In the genomic region with DNA sequence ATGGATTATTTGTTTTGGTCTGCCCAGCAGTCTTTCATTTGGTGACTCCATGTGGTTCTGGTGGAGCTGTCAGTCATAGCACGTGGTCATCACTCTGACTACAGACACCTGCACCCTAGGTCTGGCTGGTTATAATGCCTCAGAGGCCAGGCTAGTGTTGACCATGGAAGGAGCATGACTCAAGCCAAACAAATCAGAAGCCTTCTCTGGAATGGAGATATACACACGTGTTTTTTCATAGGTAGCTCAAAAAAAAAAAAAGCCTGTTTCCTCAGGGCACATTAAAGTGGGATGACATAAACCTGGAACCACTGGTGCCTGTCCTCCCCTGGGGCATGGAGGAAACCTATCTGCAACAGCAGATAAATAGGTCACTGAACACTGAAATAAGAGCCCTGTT, we compare ENCODE assay signal across 13 cellular contexts. TPM values are rescaled to one million over a fixed set of nuclear protein-coding genes. Genes with fewer than 3 reads are reported as not detected.
DNase-seq lines count a peak whose midpoint lies in the region; TF ChIP-seq lines count a peak whose summit lies in the region.
"Had no signal": no experiment of that assay in that cellular context is flagged by ENCODE, and none has a peak within 500 bp of the region (broad histone marks: within the 10 kb centered on the region; RNA-seq: fewer than 3 reads in every experiment).

No MANE protein-coding gene starts in this region.

- no peaks in the 10 kb centered on the region for H3K36me3 Mint-ChIP-seq in type B pancreatic cell

- H3K4me3 Mint-ChIP-seq in type B pancreatic cell: no peak overlapping the region

- peak overlapping the region; percentile 59 for H3K27ac Mint-ChIP-seq in type B pancreatic cell

- H3K27ac ChIP-seq in coronary artery: no peak overlapping the region
- H3K27ac ChIP-seq: adrenal gland, dorsolateral prefrontal cortex had no signal

- H3K4me3 ChIP-seq in coronary artery: no peak overlapping the region
- H3K4me3 ChIP-seq: adrenal gland, dorsolateral prefrontal cortex, lung had no signal

- H3K9me3 Mint-ChIP-seq in type B pancreatic cell: no peaks in the 10 kb centered on the region

- TF ChIP-seq CTCF in coronary artery (IDR thresholded peaks at IDR 0.05) (no peak), type B pancreatic cell (conservative IDR thresholded peaks at IDR 0.05) (no peak)

- H3K4me1 Mint-ChIP-seq in type B pancreatic cell (ENCODE audit: unreplicated experiment): peaks cover 27% of the 10 kb centered on the region

- DNase-seq in SIG-M5 treated with dmso at 0.1 percent for 504 hours (lab: John Stamatoyannopoulos, UW; ENCODE audit: unreplicated experiment): peak; percentile 52
- DNase-seq in SIG-M5 (lab: John Stamatoyannopoulos, UW): no peak
- DNase-seq in coronary artery (ENCODE audit: low spot score): peak; percentile 21
- DNase-seq in type B pancreatic cell (ENCODE audit: extremely low spot score, unreplicated experiment): no peak
- DNase-seq in COR-L47 (lab: John Stamatoyannopoulos, UW): no peak
- no peak for DNase-seq in NOMO-1 treated with DMSO at 0.1 percent for 48 hours (lab: John Stamatoyannopoulos, UW; ENCODE audit: unreplicated experiment)
- DNase-seq: adrenal gland, dorsolateral prefrontal cortex, EL, glutamatergic neuron, NCI-H1105, T-helper 9 cell had no signal

- H3K27me3 Mint-ChIP-seq in type B pancreatic cell: no peaks in the 10 kb centered on the region

RNA-seq across cellular contexts. Expression of gene PLAAT3, which starts 8.1 kb away (rescaled TPM):
- 55.6 and 65.4 TPM in 2 replicates for total RNA-seq in type B pancreatic cell (ENCODE audit: low replicate concordance)

RNA-seq across cellular contexts. Expression of gene ATL3, which starts 48.9 kb away (rescaled TPM):
- 21.6 and 24.6 TPM in 2 replicates for total RNA-seq in type B pancreatic cell (ENCODE audit: low replicate concordance)

RNA-seq across cellular contexts. Expression of gene RTN3, which starts 59.0 kb away (rescaled TPM):
- total RNA-seq in type B pancreatic cell (ENCODE audit: low replicate concordance): 95.0 and 95.9 TPM in 2 replicates

RNA-seq across cellular contexts. Expression of gene PLAAT2, which starts 59.1 kb away (rescaled TPM):
- 6.0 and 7.8 TPM in 2 replicates for total RNA-seq in type B pancreatic cell (ENCODE audit: low replicate concordance)
- total RNA-seq: adrenal gland had no signal

Comparison
In these comparisons a context has a peak if more than half of its experiments do, and no peak if none do; other contexts are left out.
1. DNase-seq: peak in SIG-M5 treated with dmso at 0.1 percent for 504 hours (single experiment) and coronary artery (single experiment); none in SIG-M5 (single experiment), type B pancreatic cell (single experiment), COR-L47 (single experiment) and NOMO-1 treated with DMSO at 0.1 percent for 48 hours (single experiment).